ENCODE assay signal across 9 cellular contexts in the genomic region with DNA sequence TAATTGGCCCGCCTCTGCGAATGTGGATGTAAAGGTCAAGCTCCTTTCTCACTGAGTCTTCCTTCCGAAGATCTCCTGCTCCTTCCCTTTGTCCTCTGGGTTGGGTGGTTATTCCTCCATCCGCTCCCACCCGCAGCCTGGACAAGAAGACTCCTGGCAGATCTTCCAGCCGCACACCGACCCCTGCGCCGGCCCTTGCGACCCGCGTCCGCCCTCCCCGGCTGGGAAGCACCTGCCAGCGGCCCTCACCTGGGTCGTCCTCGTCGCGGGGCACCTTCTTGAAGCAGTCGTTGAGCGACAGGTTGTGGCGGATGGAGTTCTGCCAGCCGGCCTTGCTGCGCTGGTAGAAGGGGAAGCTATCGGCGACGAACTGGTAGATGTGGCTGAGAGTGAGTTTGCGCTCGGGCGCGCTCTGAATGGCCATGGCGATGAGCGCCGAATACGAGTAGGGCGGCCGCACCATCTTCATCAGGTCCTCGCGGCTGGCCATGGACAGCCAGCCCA. TPM values are rescaled to one million over a fixed set of nuclear protein-coding genes. Genes with fewer than 3 reads are reported as not detected.
DNase-seq lines count a peak whose midpoint lies in the region; ATAC-seq and TF ChIP-seq lines count a peak whose summit lies in the region.
"Had no signal": no experiment of that assay in that cellular context is flagged by ENCODE, and none has a peak within 500 bp of the region (broad histone marks: within the 10 kb centered on the region; RNA-seq: fewer than 3 reads in every experiment).

No MANE protein-coding gene starts in this region.

- H3K4me2 ChIP-seq in mesenchymal stem cell (ENCODE audit: low read length, poor library complexity, severe bottlenecking): peak overlapping the region; percentile 47

- no peak overlapping the region for H4K8ac ChIP-seq in mesenchymal stem cell (ENCODE audit: low read length)

- H3K14ac ChIP-seq in mesenchymal stem cell (ENCODE audit: low read length in 2 of 2): no peak overlapping the region

- H3K4me1 ChIP-seq in mesenchymal stem cell (ENCODE audit: control insufficient read depth, insufficient read depth, low read depth, low read length): peaks cover 10% of the 10 kb centered on the region
- H3K4me1 ChIP-seq in effector memory CD4-positive, alpha-beta T cell (ENCODE audit: control insufficient read depth, insufficient read depth, low read length, poor library complexity, severe bottlenecking): peaks cover 6% of the 10 kb centered on the region
- no peaks in the 10 kb centered on the region for H3K4me1 ChIP-seq in uterus

- H2BK15ac ChIP-seq in mesenchymal stem cell (ENCODE audit: low read depth, poor library complexity, severe bottlenecking): no peak overlapping the region

- ATAC-seq in HG03520 (IDR thresholded peaks at IDR 0.05; ENCODE audit: unreplicated experiment): peak; percentile 17
- ATAC-seq: K562 had no signal

- H3K4me1 Mint-ChIP-seq in activated naive CD4-positive, alpha-beta T cell treated with anti-CD3 and anti-CD28 coated beads for 36 hours (ENCODE audit: low read depth): peaks cover 5% of the 10 kb centered on the region

- H3K27me3 ChIP-seq in mesenchymal stem cell (ENCODE audit: control insufficient read depth in 1 of 2, insufficient read depth in 1 of 2, low read length in 2 of 2) (peaks cover 52 to 73% of the 10 kb centered on the region in 2 experiments), uterus (peaks cover 2 to 49% of the 10 kb centered on the region in 2 donors)
- H3K27me3 ChIP-seq in effector memory CD4-positive, alpha-beta T cell (replicated peaks; ENCODE audit: control insufficient read depth, insufficient read depth, low read length, poor library complexity, severe bottlenecking): peaks cover 35% of the 10 kb centered on the region

- H3K9me3 ChIP-seq in mesenchymal stem cell (ENCODE audit: control insufficient read depth, low read length) (no peaks in the 10 kb centered on the region), uterus (no peaks in the 10 kb centered on the region)
- no peaks in the 10 kb centered on the region for H3K9me3 ChIP-seq in effector memory CD4-positive, alpha-beta T cell (ENCODE audit: control insufficient read depth, low read length)

- CTCF ChIA-PET in activated naive CD4-positive, alpha-beta T cell treated with anti-CD3 and anti-CD28 coated beads for 36 hours (lab: Charles Lee): interaction anchor here (0.6 kb wide), 1 partner anchor 24 kb away, joined by 3 read pairs; no protein-coding TSS in a partner anchor

- H2BK120ac ChIP-seq in mesenchymal stem cell (ENCODE audit: low read depth, low read length): no peak overlapping the region

- no peak for TF ChIP-seq CTCF in uterus (IDR thresholded peaks at IDR 0.05)

- no peak for TF ChIP-seq POLR2A in uterus (IDR thresholded peaks at IDR 0.05)

- no peak overlapping the region for H2AK5ac ChIP-seq in mesenchymal stem cell (ENCODE audit: low read length, severe bottlenecking)

- no peak overlapping the region for H3K9ac ChIP-seq in mesenchymal stem cell (ENCODE audit: low read length)

- H3K36me3 ChIP-seq in mesenchymal stem cell (ENCODE audit: control insufficient read depth in 1 of 2, insufficient read depth in 2 of 2, low read depth in 1 of 2, low read length in 2 of 2) (no peaks in the 10 kb centered on the region), uterus (no peaks in the 10 kb centered on the region)
- H3K36me3 ChIP-seq in effector memory CD4-positive, alpha-beta T cell (ENCODE audit: control insufficient read depth, insufficient read depth, low read length): no peaks in the 10 kb centered on the region

- H2BK5ac ChIP-seq in mesenchymal stem cell (ENCODE audit: low read depth, low read length, poor library complexity, severe bottlenecking): no peak overlapping the region

- peak; percentile 18 for DNase-seq in Daoy (ENCODE audit: low read depth)
- DNase-seq in activated naive CD4-positive, alpha-beta T cell treated with anti-CD3 and anti-CD28 coated beads for 36 hours: peak; percentile 23
- DNase-seq in mesenchymal stem cell: no peak
- no peak for DNase-seq in NCI-H1694 (lab: John Stamatoyannopoulos, UW)
- no peak for DNase-seq in effector memory CD4-positive, alpha-beta T cell
- no peak for DNase-seq in uterus
- no peak for DNase-seq in NCI-H2029 treated with DMSO at 0.1 percent for 48 hours (lab: John Stamatoyannopoulos, UW)

- peak overlapping the region; percentile 63 for H3K4me3 Mint-ChIP-seq in activated naive CD4-positive, alpha-beta T cell treated with anti-CD3 and anti-CD28 coated beads for 36 hours

- H3K9me3 Mint-ChIP-seq in activated naive CD4-positive, alpha-beta T cell treated with anti-CD3 and anti-CD28 coated beads for 36 hours: no peaks in the 10 kb centered on the region

- peak overlapping the region in 1 of 2 experiments; percentile 59 for H3K23ac ChIP-seq in mesenchymal stem cell (ENCODE audit: low read length in 2 of 2)

- 2% methylated on average over 28 of the region's 39 CpGs for WGBS in mesenchymal stem cell

- H3K27ac ChIP-seq in mesenchymal stem cell (ENCODE audit: low read length, poor library complexity, severe bottlenecking) (no peak overlapping the region), uterus (no peak overlapping the region)
- H3K27ac ChIP-seq in effector memory CD4-positive, alpha-beta T cell (ENCODE audit: insufficient read depth, low read length, poor library complexity, severe bottlenecking): no peak overlapping the region

- no peak overlapping the region for H3K27ac Mint-ChIP-seq in activated naive CD4-positive, alpha-beta T cell treated with anti-CD3 and anti-CD28 coated beads for 36 hours

- no peak overlapping the region for H3K18ac ChIP-seq in mesenchymal stem cell (ENCODE audit: low read depth in 1 of 2, low read length in 2 of 2)

- peaks cover 57% of the 10 kb centered on the region for H3K27me3 Mint-ChIP-seq in activated naive CD4-positive, alpha-beta T cell treated with anti-CD3 and anti-CD28 coated beads for 36 hours (ENCODE audit: low read depth)

- no peaks in the 10 kb centered on the region for H3K79me1 ChIP-seq in mesenchymal stem cell (replicated peaks; ENCODE audit: low read length, poor library complexity, severe bottlenecking)

- H2AFZ ChIP-seq in mesenchymal stem cell (ENCODE audit: low read depth, low read length): peak overlapping the region; percentile 27

- intact Hi-C loops in activated naive CD4-positive, alpha-beta T cell treated with anti-CD3 and anti-CD28 coated beads for 36 hours (cut with micrococcal nuclease): loop anchor here (2.0 kb wide), 1 partner anchor 395 kb away; no protein-coding TSS in a partner anchor
- intact Hi-C loops in uterus (cut with DNase I; ENCODE audit: low total_unique reads): no loop called here

- no peaks in the 10 kb centered on the region for H3K36me3 Mint-ChIP-seq in activated naive CD4-positive, alpha-beta T cell treated with anti-CD3 and anti-CD28 coated beads for 36 hours (ENCODE audit: low read depth)

- no peak overlapping the region for H2BK12ac ChIP-seq in mesenchymal stem cell (ENCODE audit: low read length in 2 of 2)

- no peak overlapping the region for H3K4me3 ChIP-seq in mesenchymal stem cell (ENCODE audit: insufficient read depth in 1 of 2, low read depth in 1 of 2, low read length in 2 of 2)
- no peak overlapping the region for H3K4me3 ChIP-seq in effector memory CD4-positive, alpha-beta T cell (ENCODE audit: insufficient read depth, low read depth, low read length, poor library complexity, severe bottlenecking)
- H3K4me3 ChIP-seq in uterus: no peak overlapping the region
- H3K4me3 ChIP-seq: K562 had no signal

- no peak overlapping the region for H4K91ac ChIP-seq in mesenchymal stem cell (ENCODE audit: low read length)

- H3K4ac ChIP-seq in mesenchymal stem cell (ENCODE audit: low read depth in 1 of 2, low read length in 2 of 2): no peak overlapping the region

RNA-seq across cellular contexts. Expression of a gene that starts 0.8 kb away (rescaled TPM):
- total RNA-seq in Daoy (2014; rRNA removed; shearing (Covaris generic)): 0.18 and 0.23 TPM in 2 replicates
- total RNA-seq in activated naive CD4-positive, alpha-beta T cell treated with anti-CD3 and anti-CD28 coated beads for 36 hours: not detected
- polyA plus RNA-seq in mesenchymal stem cell (2013, experiment 1 of 2): not detected
- not detected for polyA plus RNA-seq in mesenchymal stem cell (2013, experiment 2 of 2)
- total RNA-seq in uterus: under 1 TPM in 1 of 4 donors, not detected in 3; 0.14 TPM
- total RNA-seq: K562 had no signal
- polyA plus RNA-seq: K562 had no signal

Comparison
In these comparisons a context has a peak if more than half of its experiments do, and no peak if none do; other contexts are left out.
1. DNase-seq: peak in Daoy (single experiment) and activated naive CD4-positive, alpha-beta T cell treated with anti-CD3 and anti-CD28 coated beads for 36 hours (single experiment); none in mesenchymal stem cell (single experiment), NCI-H1694 (single experiment), effector memory CD4-positive, alpha-beta T cell (0 of 3), uterus (0 of 2) and NCI-H2029 treated with DMSO at 0.1 percent for 48 hours (single experiment).